9 cellular contexts compared by ENCODE assay signal in genomic region chr3:64214002-64214696, GRCh38. TPM values are rescaled to one million over a fixed set of nuclear protein-coding genes. Genes with fewer than 3 reads are reported as not detected.
DNase-seq lines count a peak whose midpoint lies in the region; ATAC-seq and TF ChIP-seq lines count a peak whose summit lies in the region.
"Had no signal": no experiment of that assay in that cellular context is flagged by ENCODE, and none has a peak within 500 bp of the region (broad histone marks: within the 10 kb centered on the region; RNA-seq: fewer than 3 reads in every experiment).

No MANE protein-coding gene starts in this region.

- peak; percentile 26 for DNase-seq in RWPE1 (ENCODE audit: low spot score)
- peak; percentile 99 for DNase-seq in fibroblast of the aortic adventitia (ENCODE audit: low read depth)
- no peak for DNase-seq in osteocyte (ENCODE audit: extremely low spot score, unreplicated experiment)
- no peak for DNase-seq in T-helper 2 cell
- DNase-seq in retina = no peak
- DNase-seq: NCI-H69 had no signal

- peak overlapping the region; percentile 84 for H3K27ac Mint-ChIP-seq in osteocyte (ENCODE audit: unreplicated experiment)

- H3K4me3 Mint-ChIP-seq in osteocyte (ENCODE audit: unreplicated experiment) = peak overlapping the region; percentile 50

- POLR2A ChIA-PET in RWPE1 (lab: Yijun Ruan, JAX; ENCODE audit: low non-redundant PET) = no interaction called here

- no peaks in the 10 kb centered on the region for H3K27me3 Mint-ChIP-seq in osteocyte (ENCODE audit: unreplicated experiment)

- H3K9me3 Mint-ChIP-seq in osteocyte (ENCODE audit: unreplicated experiment) = no peaks in the 10 kb centered on the region

- peak overlapping the region; percentile 60 for H3K4me3 ChIP-seq in fibroblast of the aortic adventitia (ENCODE audit: low read depth, low read length)

- ATAC-seq in HG03025 (IDR thresholded peaks at IDR 0.05; ENCODE audit: low FRiP score, unreplicated experiment) = no peak
- no peak for ATAC-seq in GM18909 (IDR thresholded peaks at IDR 0.05; ENCODE audit: poor library complexity, unreplicated experiment)

- H3K4me1 Mint-ChIP-seq in osteocyte (ENCODE audit: unreplicated experiment) = peaks cover 45% of the 10 kb centered on the region

- H3K27ac ChIP-seq in C4-2B = peak overlapping the region; percentile 57; the same call in 1 of the 2 replicates
- peak overlapping the region; percentile 85 for H3K27ac ChIP-seq in RWPE1

- H3K36me3 Mint-ChIP-seq in osteocyte (ENCODE audit: unreplicated experiment) = peaks cover 2% of the 10 kb centered on the region

- CTCF ChIA-PET in RWPE1 (lab: Yijun Ruan, JAX) = no interaction called here

- TF ChIP-seq CTCF in C4-2B (conservative IDR thresholded peaks at IDR 0.05) (no peak), RWPE1 (conservative IDR thresholded peaks at IDR 0.05; ENCODE audit: low read depth) (no peak), fibroblast of the aortic adventitia (IDR thresholded peaks at IDR 0.05; ENCODE audit: insufficient read depth, low read length) (no peak), osteocyte (IDR thresholded peaks at IDR 0.05) (no peak)

RNA-seq across cellular contexts. Expression of gene PRICKLE2, which starts 11.1 kb away (rescaled TPM):
- total RNA-seq in fibroblast of the aortic adventitia (ENCODE audit: low replicate concordance) (22.0 and 45.1 TPM in 2 replicates), osteocyte (24.7 and 25.2 TPM in 2 replicates)

Comparison
In these comparisons a context has a peak if more than half of its experiments do, and no peak if none do; other contexts are left out.
1. DNase-seq: peak in RWPE1 (single experiment) and fibroblast of the aortic adventitia (single experiment); none in osteocyte (single experiment), T-helper 2 cell (0 of 5) and retina (single experiment).